1 cellular context compared by ENCODE assay signal in the genomic region with DNA sequence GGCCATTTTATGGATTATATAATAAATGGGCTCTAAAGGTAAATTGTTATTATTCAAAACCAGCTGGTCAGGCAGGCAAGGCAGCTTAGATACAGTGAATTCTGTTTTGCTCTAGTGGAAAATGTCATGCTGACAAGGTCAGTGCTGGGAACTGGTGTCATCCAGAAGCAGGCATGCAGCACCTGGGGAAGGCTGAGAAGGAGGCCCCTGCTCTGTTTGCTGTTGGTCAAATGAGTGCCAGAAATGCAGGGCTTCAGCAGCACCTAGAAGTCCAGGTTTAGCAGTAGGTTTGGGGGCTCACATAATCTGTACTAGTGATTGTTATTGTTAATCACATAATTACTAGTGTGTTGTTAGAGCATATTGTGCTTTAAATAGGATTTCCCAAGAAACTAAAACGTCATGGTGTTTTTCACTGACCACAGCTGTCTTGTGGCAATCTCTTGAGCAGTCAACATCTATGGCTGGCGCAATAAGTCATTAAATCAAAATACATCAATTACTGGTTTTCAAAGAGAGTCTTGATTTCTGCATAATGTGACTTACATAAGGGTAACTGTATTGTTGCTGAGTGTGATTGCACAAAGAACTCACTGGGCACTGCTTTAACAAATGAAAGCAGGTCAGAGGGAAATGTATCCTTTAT.
TF ChIP-seq lines count a peak whose summit lies in the region.

No MANE protein-coding gene starts in this region.

TF ChIP-seq in GM23338, 12 proteins besides CTCF, POLR2A, EP300 and RAD21:
- TF ChIP-seq, protein P1, sequence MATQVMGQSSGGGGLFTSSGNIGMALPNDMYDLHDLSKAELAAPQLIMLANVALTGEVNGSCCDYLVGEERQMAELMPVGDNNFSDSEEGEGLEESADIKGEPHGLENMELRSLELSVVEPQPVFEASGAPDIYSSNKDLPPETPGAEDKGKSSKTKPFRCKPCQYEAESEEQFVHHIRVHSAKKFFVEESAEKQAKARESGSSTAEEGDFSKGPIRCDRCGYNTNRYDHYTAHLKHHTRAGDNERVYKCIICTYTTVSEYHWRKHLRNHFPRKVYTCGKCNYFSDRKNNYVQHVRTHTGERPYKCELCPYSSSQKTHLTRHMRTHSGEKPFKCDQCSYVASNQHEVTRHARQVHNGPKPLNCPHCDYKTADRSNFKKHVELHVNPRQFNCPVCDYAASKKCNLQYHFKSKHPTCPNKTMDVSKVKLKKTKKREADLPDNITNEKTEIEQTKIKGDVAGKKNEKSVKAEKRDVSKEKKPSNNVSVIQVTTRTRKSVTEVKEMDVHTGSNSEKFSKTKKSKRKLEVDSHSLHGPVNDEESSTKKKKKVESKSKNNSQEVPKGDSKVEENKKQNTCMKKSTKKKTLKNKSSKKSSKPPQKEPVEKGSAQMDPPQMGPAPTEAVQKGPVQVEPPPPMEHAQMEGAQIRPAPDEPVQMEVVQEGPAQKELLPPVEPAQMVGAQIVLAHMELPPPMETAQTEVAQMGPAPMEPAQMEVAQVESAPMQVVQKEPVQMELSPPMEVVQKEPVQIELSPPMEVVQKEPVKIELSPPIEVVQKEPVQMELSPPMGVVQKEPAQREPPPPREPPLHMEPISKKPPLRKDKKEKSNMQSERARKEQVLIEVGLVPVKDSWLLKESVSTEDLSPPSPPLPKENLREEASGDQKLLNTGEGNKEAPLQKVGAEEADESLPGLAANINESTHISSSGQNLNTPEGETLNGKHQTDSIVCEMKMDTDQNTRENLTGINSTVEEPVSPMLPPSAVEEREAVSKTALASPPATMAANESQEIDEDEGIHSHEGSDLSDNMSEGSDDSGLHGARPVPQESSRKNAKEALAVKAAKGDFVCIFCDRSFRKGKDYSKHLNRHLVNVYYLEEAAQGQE (IDR thresholded peaks at IDR 0.05; ENCODE audit: unreplicated experiment), result no peak
- TF ChIP-seq, protein P2, sequence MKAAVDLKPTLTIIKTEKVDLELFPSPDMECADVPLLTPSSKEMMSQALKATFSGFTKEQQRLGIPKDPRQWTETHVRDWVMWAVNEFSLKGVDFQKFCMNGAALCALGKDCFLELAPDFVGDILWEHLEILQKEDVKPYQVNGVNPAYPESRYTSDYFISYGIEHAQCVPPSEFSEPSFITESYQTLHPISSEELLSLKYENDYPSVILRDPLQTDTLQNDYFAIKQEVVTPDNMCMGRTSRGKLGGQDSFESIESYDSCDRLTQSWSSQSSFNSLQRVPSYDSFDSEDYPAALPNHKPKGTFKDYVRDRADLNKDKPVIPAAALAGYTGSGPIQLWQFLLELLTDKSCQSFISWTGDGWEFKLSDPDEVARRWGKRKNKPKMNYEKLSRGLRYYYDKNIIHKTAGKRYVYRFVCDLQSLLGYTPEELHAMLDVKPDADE (IDR thresholded peaks at IDR 0.05), result no peak
- no peak for TF ChIP-seq ZNF331 (CRISPR knock-in tag; IDR thresholded peaks at IDR 0.05; ENCODE audit: low read depth)
- no peak for TF ChIP-seq JUNB (IDR thresholded peaks at IDR 0.05; ENCODE audit: unreplicated experiment)
- TF ChIP-seq, protein P3, sequence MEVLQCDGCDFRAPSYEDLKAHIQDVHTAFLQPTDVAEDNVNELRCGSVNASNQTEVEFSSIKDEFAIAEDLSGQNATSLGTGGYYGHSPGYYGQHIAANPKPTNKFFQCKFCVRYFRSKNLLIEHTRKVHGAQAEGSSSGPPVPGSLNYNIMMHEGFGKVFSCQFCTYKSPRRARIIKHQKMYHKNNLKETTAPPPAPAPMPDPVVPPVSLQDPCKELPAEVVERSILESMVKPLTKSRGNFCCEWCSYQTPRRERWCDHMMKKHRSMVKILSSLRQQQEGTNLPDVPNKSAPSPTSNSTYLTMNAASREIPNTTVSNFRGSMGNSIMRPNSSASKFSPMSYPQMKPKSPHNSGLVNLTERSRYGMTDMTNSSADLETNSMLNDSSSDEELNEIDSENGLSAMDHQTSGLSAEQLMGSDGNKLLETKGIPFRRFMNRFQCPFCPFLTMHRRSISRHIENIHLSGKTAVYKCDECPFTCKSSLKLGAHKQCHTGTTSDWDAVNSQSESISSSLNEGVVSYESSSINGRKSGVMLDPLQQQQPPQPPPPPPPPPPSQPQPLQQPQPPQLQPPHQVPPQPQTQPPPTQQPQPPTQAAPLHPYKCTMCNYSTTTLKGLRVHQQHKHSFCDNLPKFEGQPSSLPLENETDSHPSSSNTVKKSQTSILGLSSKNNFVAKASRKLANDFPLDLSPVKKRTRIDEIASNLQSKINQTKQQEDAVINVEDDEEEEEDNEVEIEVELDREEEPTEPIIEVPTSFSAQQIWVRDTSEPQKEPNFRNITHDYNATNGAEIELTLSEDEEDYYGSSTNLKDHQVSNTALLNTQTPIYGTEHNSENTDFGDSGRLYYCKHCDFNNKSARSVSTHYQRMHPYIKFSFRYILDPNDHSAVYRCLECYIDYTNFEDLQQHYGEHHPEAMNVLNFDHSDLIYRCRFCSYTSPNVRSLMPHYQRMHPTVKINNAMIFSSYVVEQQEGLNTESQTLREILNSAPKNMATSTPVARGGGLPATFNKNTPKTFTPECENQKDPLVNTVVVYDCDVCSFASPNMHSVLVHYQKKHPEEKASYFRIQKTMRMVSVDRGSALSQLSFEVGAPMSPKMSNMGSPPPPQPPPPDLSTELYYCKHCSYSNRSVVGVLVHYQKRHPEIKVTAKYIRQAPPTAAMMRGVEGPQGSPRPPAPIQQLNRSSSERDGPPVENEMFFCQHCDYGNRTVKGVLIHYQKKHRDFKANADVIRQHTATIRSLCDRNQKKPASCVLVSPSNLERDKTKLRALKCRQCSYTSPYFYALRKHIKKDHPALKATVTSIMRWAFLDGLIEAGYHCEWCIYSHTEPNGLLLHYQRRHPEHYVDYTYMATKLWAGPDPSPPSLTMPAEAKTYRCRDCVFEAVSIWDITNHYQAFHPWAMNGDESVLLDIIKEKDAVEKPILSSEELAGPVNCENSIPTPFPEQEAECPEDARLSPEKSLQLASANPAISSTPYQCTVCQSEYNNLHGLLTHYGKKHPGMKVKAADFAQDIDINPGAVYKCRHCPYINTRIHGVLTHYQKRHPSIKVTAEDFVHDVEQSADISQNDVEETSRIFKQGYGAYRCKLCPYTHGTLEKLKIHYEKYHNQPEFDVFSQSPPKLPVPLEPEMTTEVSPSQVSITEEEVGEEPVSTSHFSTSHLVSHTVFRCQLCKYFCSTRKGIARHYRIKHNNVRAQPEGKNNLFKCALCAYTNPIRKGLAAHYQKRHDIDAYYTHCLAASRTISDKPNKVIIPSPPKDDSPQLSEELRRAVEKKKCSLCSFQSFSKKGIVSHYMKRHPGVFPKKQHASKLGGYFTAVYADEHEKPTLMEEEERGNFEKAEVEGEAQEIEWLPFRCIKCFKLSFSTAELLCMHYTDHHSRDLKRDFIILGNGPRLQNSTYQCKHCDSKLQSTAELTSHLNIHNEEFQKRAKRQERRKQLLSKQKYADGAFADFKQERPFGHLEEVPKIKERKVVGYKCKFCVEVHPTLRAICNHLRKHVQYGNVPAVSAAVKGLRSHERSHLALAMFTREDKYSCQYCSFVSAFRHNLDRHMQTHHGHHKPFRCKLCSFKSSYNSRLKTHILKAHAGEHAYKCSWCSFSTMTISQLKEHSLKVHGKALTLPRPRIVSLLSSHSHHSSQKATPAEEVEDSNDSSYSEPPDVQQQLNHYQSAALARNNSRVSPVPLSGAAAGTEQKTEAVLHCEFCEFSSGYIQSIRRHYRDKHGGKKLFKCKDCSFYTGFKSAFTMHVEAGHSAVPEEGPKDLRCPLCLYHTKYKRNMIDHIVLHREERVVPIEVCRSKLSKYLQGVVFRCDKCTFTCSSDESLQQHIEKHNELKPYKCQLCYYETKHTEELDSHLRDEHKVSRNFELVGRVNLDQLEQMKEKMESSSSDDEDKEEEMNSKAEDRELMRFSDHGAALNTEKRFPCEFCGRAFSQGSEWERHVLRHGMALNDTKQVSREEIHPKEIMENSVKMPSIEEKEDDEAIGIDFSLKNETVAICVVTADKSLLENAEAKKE (CRISPR knock-in tag; IDR thresholded peaks at IDR 0.05), result no peak
- no peak for TF ChIP-seq EZH2 (IDR thresholded peaks at IDR 0.05; ENCODE audit: low read depth, unreplicated experiment)
- no peak for TF ChIP-seq POLR2AphosphoS5 (IDR thresholded peaks at IDR 0.05; ENCODE audit: low read depth)
- TF ChIP-seq ZNF114 (CRISPR knock-in tag; IDR thresholded peaks at IDR 0.05), result no peak
- TF ChIP-seq STAT1 (IDR thresholded peaks at IDR 0.05; ENCODE audit: unreplicated experiment), result no peak
- TF ChIP-seq NANOG (IDR thresholded peaks at IDR 0.05; ENCODE audit: borderline replicate concordance), result no peak
- TF ChIP-seq CREB1 (CRISPR knock-in tag; IDR thresholded peaks at IDR 0.05; ENCODE audit: low read depth), result no peak
- no peak for TF ChIP-seq EZH2phosphoT487 (IDR thresholded peaks at IDR 0.05; ENCODE audit: unreplicated experiment)
